In the genomic region with DNA sequence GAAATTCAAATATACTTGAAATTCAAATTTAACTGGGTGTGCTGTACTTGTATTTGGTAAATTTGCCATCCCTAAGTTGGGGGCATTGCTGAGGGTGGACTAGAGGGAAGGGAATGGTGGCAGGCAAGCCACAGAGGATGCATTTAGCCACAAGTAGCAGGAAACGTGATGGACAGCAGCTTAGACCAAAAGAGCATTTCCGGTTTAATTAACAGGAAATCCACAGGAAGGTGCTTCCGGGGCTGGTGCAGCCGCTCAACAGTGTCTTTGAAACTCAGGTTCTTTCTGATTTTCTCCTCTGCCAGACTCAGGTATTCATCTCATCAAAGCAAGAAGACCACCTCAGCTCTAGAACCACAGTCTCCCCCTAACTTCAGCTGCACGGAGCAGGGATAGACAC, we compare ENCODE assay signal across 10 cellular contexts. TPM values are rescaled to one million over a fixed set of nuclear protein-coding genes. Genes with fewer than 3 reads are reported as not detected.
DNase-seq lines count a peak whose midpoint lies in the region; ATAC-seq and TF ChIP-seq lines count a peak whose summit lies in the region.
"Had no signal": no experiment of that assay in that cellular context is flagged by ENCODE, and none has a peak within 500 bp of the region (broad histone marks: within the 10 kb centered on the region; RNA-seq: fewer than 3 reads in every experiment).

No MANE protein-coding gene starts in this region.

- DNase-seq in GM13976 (ENCODE audit: low spot score) (peak; percentile 40), NB4 (ENCODE audit: low read depth) (peak; percentile 26), endothelial cell (ENCODE audit: low spot score) (peak; percentile 26), NCI-H446 treated with DMSO at 0.1 percent for 48 hours (lab: John Stamatoyannopoulos, UW) (no peak), epidermal melanocyte (ENCODE audit: insufficient read length, low spot score) (no peak), NCI-H524 (lab: John Stamatoyannopoulos, UW) (no peak), aorta (no peak)
- DNase-seq: NCI-H1436 treated with DMSO at 0.1 percent for 48 hours, uterus had no signal

- no peaks in the 10 kb centered on the region for H3K4me1 ChIP-seq in aorta (ENCODE audit: control insufficient read depth in 1 of 2, insufficient read depth in 2 of 2, low read length in 2 of 2)
- H3K4me1 ChIP-seq: uterus had no signal

- intact Hi-C loops in aorta (cut with DNase I) = no loop called here

- peak overlapping the region; percentile 61 for H3K27ac Mint-ChIP-seq in endothelial cell (ENCODE audit: unreplicated experiment)

- in situ Hi-C loops in GM13976 (cut with MboI; ENCODE audit: low sequenced_read_pairs, unreplicated experiment) = no loop called here

- no peaks in the 10 kb centered on the region for H3K36me3 Mint-ChIP-seq in endothelial cell (ENCODE audit: low read depth, unreplicated experiment)

- peaks cover 1% of the 10 kb centered on the region for H3K9me3 ChIP-seq in aorta (ENCODE audit: control insufficient read depth, low read length)
- H3K9me3 ChIP-seq: uterus had no signal

- H3K4me1 Mint-ChIP-seq in endothelial cell (ENCODE audit: unreplicated experiment) = peaks cover 5% of the 10 kb centered on the region

- WGBS in aorta, 2 donors = 67 to 74% methylated on average over 5 of the region's 5 CpGs

- H3K9me3 Mint-ChIP-seq in endothelial cell (ENCODE audit: unreplicated experiment) = no peaks in the 10 kb centered on the region

- H3K27ac ChIP-seq in aorta (ENCODE audit: low read depth in 1 of 2, low read length in 2 of 2) = no peak overlapping the region
- H3K27ac ChIP-seq: uterus had no signal

- TF ChIP-seq POLR2A in NB4 (IDR thresholded peaks at IDR 0.05; ENCODE audit: extremely low read depth, insufficient read length) = no peak

- no peaks in the 10 kb centered on the region for H3K27me3 Mint-ChIP-seq in endothelial cell (ENCODE audit: unreplicated experiment)

- H3K4me3 ChIP-seq in NB4 (ENCODE audit: low read depth, low read length) (no peak overlapping the region), aorta (ENCODE audit: low read length in 2 of 2) (no peak overlapping the region)
- H3K4me3 ChIP-seq: uterus had no signal

- no peaks in the 10 kb centered on the region for H3K36me3 ChIP-seq in aorta (ENCODE audit: control insufficient read depth in 1 of 2, insufficient read depth in 2 of 2, low read length in 1 of 2)
- H3K36me3 ChIP-seq: uterus had no signal

- H3K27me3 ChIP-seq in aorta (ENCODE audit: control insufficient read depth in 1 of 2, insufficient read depth in 2 of 2, low read length in 1 of 2) = peaks cover 0 to 2% of the 10 kb centered on the region in 2 donors
- H3K27me3 ChIP-seq: uterus had no signal

- no peak for TF ChIP-seq CTCF in GM13976 (IDR thresholded peaks at IDR 0.05; ENCODE audit: borderline replicate concordance, control extremely low read depth, extremely low read depth, insufficient read depth, missing control alignments)
- TF ChIP-seq CTCF in NB4 (IDR thresholded peaks at IDR 0.05; ENCODE audit: low read depth, low read length) = no peak
- TF ChIP-seq CTCF in endothelial cell (IDR thresholded peaks at IDR 0.05; ENCODE audit: unreplicated experiment) = no peak

- no peak overlapping the region for H3K4me3 Mint-ChIP-seq in endothelial cell (ENCODE audit: unreplicated experiment)

- peak; percentile 59 for ATAC-seq in GM21529 (IDR thresholded peaks at IDR 0.05; ENCODE audit: unreplicated experiment)
- no peak for ATAC-seq in aorta (ENCODE audit: low FRiP score)

RNA-seq across cellular contexts. Expression of a gene that starts 7.9 kb away (rescaled TPM):
- total RNA-seq in endothelial cell (ENCODE audit: unreplicated experiment) = 0.05 TPM
- 1 to 10 TPM; 1.1 to 2.5 TPM for total RNA-seq in aorta
- polyA plus RNA-seq in aorta = 1 to 10 TPM in 1 of 2 donors, under 1 TPM in 1; 0.51 to 8.9 TPM

Comparison
In these comparisons a context has a peak if more than half of its experiments do, and no peak if none do; other contexts are left out.
1. DNase-seq: peak in GM13976 (single experiment), NB4 (single experiment) and endothelial cell (single experiment); none in NCI-H446 treated with DMSO at 0.1 percent for 48 hours (single experiment), epidermal melanocyte (single experiment), NCI-H524 (0 of 2) and aorta (0 of 2).